In genomic region chr17:61674609-61675008, GRCh38 we compare ENCODE assay signal across 3 cellular contexts.
DNase-seq lines count a peak whose midpoint lies in the region; ATAC-seq, FAIRE-seq and TF ChIP-seq lines count a peak whose summit lies in the region.
"Not testable (repeated sequence)": the region's sequence is repeated elsewhere in the genome, so short reads cannot be mapped to it uniquely, and the experiment has no call there.

No MANE protein-coding gene starts in this region.

- peaks cover 14% of the 10 kb centered on the region for H3K4me1 ChIP-seq in HepG2 (ENCODE audit: insufficient read depth, low read length)

- POLR2A ChIA-PET in WTC11 (lab: Charles Lee); HepG2 (lab: Yijun Ruan, JAX): not testable (repeated sequence)

- peaks cover 18% of the 10 kb centered on the region for H3K9me3 Mint-ChIP-seq in WTC11
- not testable (repeated sequence) for H3K9me3 Mint-ChIP-seq in memory B cell

- TF ChIP-seq CTCF in WTC11 (IDR thresholded peaks at IDR 0.05); HepG2 (CRISPR knock-in tag; IDR thresholded peaks at IDR 0.05): not testable (repeated sequence)

- H3K27ac ChIP-seq in HepG2 (ENCODE audit: extremely low read length, insufficient read depth, low read length) = not testable (repeated sequence)

- BruUV-seq in HepG2 (replicated peaks; lab: Mats Ljungman, UMichigan) = not testable (repeated sequence)

- not testable (repeated sequence) for H3K9ac ChIP-seq in HepG2 (ENCODE audit: insufficient read depth, low read depth, low read length)

- CTCF ChIA-PET in WTC11 (lab: Charles Lee); HepG2 (lab: Yijun Ruan, JAX; ENCODE audit: low intra/inter-chr PET ratio, low total read pairs): not testable (repeated sequence)

- TF ChIP-seq POLR2A in HepG2 (IDR thresholded peaks at IDR 0.05; ENCODE audit: insufficient read depth in 1 of 2, low read depth in 2 of 2, low read length in 2 of 2) = not testable (repeated sequence)

- not testable (repeated sequence) for H3K4me2 ChIP-seq in HepG2 (ENCODE audit: low read depth, low read length)

- in situ Hi-C loops in HepG2 (cut with HindIII; ENCODE audit: extremely low pct_ligation_motif_present, low pct_unique_long_range_greater_than_20kb) = not testable (repeated sequence)

- not testable (repeated sequence) for H2AFZ ChIP-seq in HepG2 (ENCODE audit: low read length)

- not testable (repeated sequence) for ATAC-seq in WTC11; HepG2; memory B cell (ENCODE audit: low read depth)

- not testable (repeated sequence) for H4K20me1 ChIP-seq in HepG2 (ENCODE audit: insufficient read depth, low read length)

- not testable (repeated sequence) for FAIRE-seq in HepG2 (lab: Jason Lieb, UNC)

- not testable (repeated sequence) for H3K4me3 ChIP-seq in HepG2 (replicated peaks in 1 of 3; ENCODE audit: insufficient read depth in 1 of 3, low read depth in 2 of 3, low read length in 3 of 3)

- H3K27me3 ChIP-seq in HepG2 (ENCODE audit: control insufficient read depth in 1 of 2, insufficient read depth in 2 of 2, low read length in 2 of 2) = not testable (repeated sequence)

- not testable (repeated sequence) for H3K79me2 ChIP-seq in HepG2 (ENCODE audit: insufficient read depth, low read length)

- not testable (repeated sequence) for H3K4me3 Mint-ChIP-seq in WTC11, memory B cell

- H3K36me3 Mint-ChIP-seq in WTC11, memory B cell: not testable (repeated sequence)

- H3K9me3 ChIP-seq in HepG2 (ENCODE audit: low read length) = not testable (repeated sequence)

- DNase-seq in WTC11 (ENCODE audit: low spot score); HepG2 (ENCODE audit: low spot score); memory B cell (ENCODE audit: low spot score in 2 of 2): not testable (repeated sequence)

- TF ChIP-seq RAD21 in HepG2 (CRISPR knock-in tag; IDR thresholded peaks at IDR 0.05) = not testable (repeated sequence)

- WGBS in HepG2 (ENCODE audit: low lambda C conversion rate) = 98% methylated on average over 2 of the region's 2 CpGs

- H3K36me3 ChIP-seq in HepG2 (replicated peaks in 1 of 2; ENCODE audit: control insufficient read depth in 1 of 2, insufficient read depth in 2 of 2, low read length in 2 of 2) = not testable (repeated sequence)

- not testable (repeated sequence) for H3K27ac Mint-ChIP-seq in WTC11
- H3K27ac Mint-ChIP-seq in memory B cell = peak overlapping the region; percentile 15

- TF ChIP-seq EP300 in HepG2 (IDR thresholded peaks at IDR 0.05; ENCODE audit: low read depth in 2 of 2, low read length in 2 of 2); HepG2 (CRISPR knock-in tag; IDR thresholded peaks at IDR 0.05; ENCODE audit: borderline replicate concordance): not testable (repeated sequence)

- not testable (repeated sequence) for H3K27me3 Mint-ChIP-seq in WTC11 (ENCODE audit: low read depth); memory B cell

- intact Hi-C loops in HepG2 (cut with micrococcal nuclease; ENCODE audit: unreplicated experiment) = not testable (repeated sequence)

- not testable (repeated sequence) for H3K4me1 Mint-ChIP-seq in WTC11, memory B cell

TF ChIP-seq in WTC11, 78 proteins besides CTCF, POLR2A, EP300 and RAD21:
- peak; percentile 68; the same call in 1 of the 2 replicates for TF ChIP-seq ZNF317 (CRISPR knock-in tag; IDR thresholded peaks at IDR 0.05; ENCODE audit: borderline replicate concordance, low read depth)

TF ChIP-seq in HepG2, 621 proteins besides CTCF, POLR2A, EP300 and RAD21:
- TF ChIP-seq ZNF317 (CRISPR knock-in tag; IDR thresholded peaks at IDR 0.05) = peak; percentile 90
